Comparison of ENCODE assay signal across 8 cellular contexts in genomic region chr1:243946946-243947345, GRCh38.
DNase-seq lines count a peak whose midpoint lies in the region; ATAC-seq and TF ChIP-seq lines count a peak whose summit lies in the region.

No MANE protein-coding gene starts in this region.

- no peak overlapping the region for H3K27ac Mint-ChIP-seq in Caco-2 (ENCODE audit: unreplicated experiment)

- H3K27me3 ChIP-seq in Caco-2 (replicated peaks; ENCODE audit: control insufficient read depth, insufficient read depth, low read length) = no peaks in the 10 kb centered on the region

- H3K9me3 ChIP-seq in Caco-2 (no peaks in the 10 kb centered on the region), HEK293 (ENCODE audit: control insufficient read depth, insufficient read depth, low read depth, low read length) (no peaks in the 10 kb centered on the region)

- no peaks in the 10 kb centered on the region for H3K36me3 Mint-ChIP-seq in Caco-2 (ENCODE audit: insufficient read depth, unreplicated experiment)

- no TSS peak for BruUV-seq in Caco-2 (replicated peaks; lab: Mats Ljungman, UMichigan)

- H3K4me3 Mint-ChIP-seq in Caco-2 (ENCODE audit: unreplicated experiment) = no peak overlapping the region

- H3K4me1 ChIP-seq in Caco-2 (peaks cover 35% of the 10 kb centered on the region), HEK293 (ENCODE audit: control insufficient read depth, insufficient read depth, low read length) (no peaks in the 10 kb centered on the region)

- H3K9me3 Mint-ChIP-seq in Caco-2 (ENCODE audit: unreplicated experiment) = no peaks in the 10 kb centered on the region

- H3K27me3 Mint-ChIP-seq in Caco-2 (ENCODE audit: insufficient read depth, unreplicated experiment) = no peaks in the 10 kb centered on the region

- H3K4me1 Mint-ChIP-seq in Caco-2 (ENCODE audit: low read depth, unreplicated experiment) = peaks cover 5% of the 10 kb centered on the region

- H3K36me3 ChIP-seq in Caco-2 (ENCODE audit: control insufficient read depth, insufficient read depth, low read length) (no peaks in the 10 kb centered on the region), HEK293 (ENCODE audit: control insufficient read depth in 2 of 2, insufficient read depth in 1 of 2, low read length in 2 of 2) (no peaks in the 10 kb centered on the region)

- no peak overlapping the region for H3K27ac ChIP-seq in HEK293 (ENCODE audit: extremely low read depth, low read depth, low read length)

- DNase-seq in Caco-2 (peak in 1 of 2 experiments; percentile 35), fibroblast of pulmonary artery (ENCODE audit: low read depth) (peak; percentile 24), NCI-H2029 treated with DMSO at 0.1 percent for 48 hours (lab: John Stamatoyannopoulos, UW) (no peak)
- peak; percentile 16 to 47 for DNase-seq in activated CD4-positive, alpha-beta T cell treated with anti-CD3 and anti-CD28 coated beads for 4 hours
- peak in 2 of 3 donors; percentile 8 to 27 for DNase-seq in stimulated activated CD4-positive, alpha-beta T cell treated with anti-CD3 and anti-CD28 coated beads, TNF-alpha, amount 100 ng/mL, for 48 hours (ENCODE audit: low read depth in 3 of 3)

- CTCF ChIA-PET in Caco-2 (lab: Charles Lee) = no interaction called here
- CTCF ChIA-PET in HEK293 (lab: Yijun Ruan, JAX) = interaction anchor here (1.0 kb wide), 1 partner anchor 604 kb away, joined by 4 read pairs; no protein-coding TSS in a partner anchor

- TF ChIP-seq CTCF in Caco-2 (IDR thresholded peaks at IDR 0.05; ENCODE audit: insufficient read depth in 1 of 2, low read depth in 1 of 2, low read length in 1 of 2, severe bottlenecking in 1 of 2, unreplicated experiment in 1 of 2) = peak; percentile 12 to 29
- TF ChIP-seq CTCF in HEK293 (tag by site-specific recombination; IDR thresholded peaks at IDR 0.05) = peak; percentile 53; the same call in 1 of the 2 replicates
- TF ChIP-seq CTCF in fibroblast of pulmonary artery (IDR thresholded peaks at IDR 0.05; ENCODE audit: low read length, missing control alignments) = peak; percentile 36

- intact Hi-C loops in Caco-2 (cut with micrococcal nuclease; ENCODE audit: unreplicated experiment) = loop anchor here (2.0 kb wide), 1 partner anchor 234 kb away; no protein-coding TSS in a partner anchor

- POLR2A ChIA-PET in Caco-2 (lab: Charles Lee) (no interaction called here), HEK293 (lab: Yijun Ruan, JAX) (no interaction called here)

- ATAC-seq in HG02623 (IDR thresholded peaks at IDR 0.05; ENCODE audit: unreplicated experiment) (no peak), HG03432 (IDR thresholded peaks at IDR 0.05; ENCODE audit: unreplicated experiment) (no peak)

- H3K4me3 ChIP-seq in Caco-2 (ENCODE audit: low read depth, low read length) (no peak overlapping the region), HEK293 (ENCODE audit: low read depth, low read length) (no peak overlapping the region), fibroblast of pulmonary artery (replicated peaks; ENCODE audit: low read depth, low read length) (no peak overlapping the region)

TF ChIP-seq in HEK293, 187 proteins besides CTCF, POLR2A, EP300 and RAD21:
- TF ChIP-seq ZBTB20 (tag by site-specific recombination; IDR thresholded peaks at IDR 0.05) (peak; percentile 70), YY1 (tag by site-specific recombination; IDR thresholded peaks at IDR 0.05) (no peak)
TF ChIP-seq in HEK293: peak in this region for 1.
